Comparison of ENCODE assay signal across 27 cellular contexts in the genomic region with DNA sequence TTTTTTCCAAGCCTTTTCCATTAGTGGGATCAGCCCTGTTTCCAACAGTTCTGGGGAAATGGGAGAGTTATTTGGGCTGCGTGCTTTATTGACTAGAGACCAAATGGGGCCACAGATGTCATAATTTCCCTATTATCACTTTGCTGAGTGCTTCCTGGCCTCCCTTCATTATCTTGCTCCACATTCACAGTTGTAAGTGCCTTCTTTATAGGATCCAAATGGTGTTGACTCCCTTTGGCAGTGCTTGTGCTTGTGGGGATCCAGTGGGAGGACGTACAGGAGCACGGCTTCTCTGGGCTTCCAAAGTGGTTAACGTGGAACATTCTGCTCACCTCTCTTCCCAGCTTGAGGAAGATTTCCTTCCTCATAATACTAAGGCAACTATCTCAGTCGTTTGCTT.
DNase-seq lines count a peak whose midpoint lies in the region; ATAC-seq, FAIRE-seq and TF ChIP-seq lines count a peak whose summit lies in the region.
"Had no signal": no experiment of that assay in that cellular context is flagged by ENCODE, and none has a peak within 500 bp of the region (broad histone marks: within the 10 kb centered on the region; RNA-seq: fewer than 3 reads in every experiment).

No MANE protein-coding gene starts in this region.

- H3K27ac ChIP-seq in heart right ventricle = no peak overlapping the region
- H3K27ac ChIP-seq: C4-2B, HL-60, RWPE1, SK-N-MC had no signal

- H3K4me1 ChIP-seq in heart right ventricle = no peaks in the 10 kb centered on the region
- H3K4me1 ChIP-seq: Caco-2 had no signal

- peak overlapping the region; percentile 36 to 51 (median 42) for H3K27ac Mint-ChIP-seq in nephron
- H3K27ac Mint-ChIP-seq: B cell; CD8-positive, alpha-beta T cell had no signal

- no peak for DNase-seq in heart right ventricle
- no peak for DNase-seq in left cardiac atrium
- peak; percentile 67 for DNase-seq in NCI-H1092 treated with DMSO at 0.1 percent for 48 hours (lab: John Stamatoyannopoulos, UW)
- no peak for DNase-seq in frontal cortex (ENCODE audit: low spot score in 2 of 2)
- DNase-seq in A172 (ENCODE audit: low spot score) = no peak
- DNase-seq: Caco-2; CD8-positive, alpha-beta T cell; DMS79; EL; GDM1; Kasumi-1; MV-4-11; NCI-H1694 treated with DMSO at 0.1 percent for 48 hours; NCI-H2171; NCI-H524; NCI-H748 treated with DMSO at 0.1 percent for 48 hours; SIG-M5 had no signal

- H3K27me3 ChIP-seq in heart right ventricle = peaks cover 0 to 16% (median 7%) of the 10 kb centered on the region in 7 donors

- WGBS in heart right ventricle, 2 donors = 38 to 50% methylated on average over 5 of the region's 5 CpGs

- no peak overlapping the region for H3K4me3 Mint-ChIP-seq in nephron
- H3K4me3 Mint-ChIP-seq: B cell; CD8-positive, alpha-beta T cell had no signal

- no peak for FAIRE-seq in frontal cortex (lab: Jason Lieb, UNC)
- FAIRE-seq: GM12878, H54, HepG2 had no signal

- ATAC-seq in heart right ventricle = peak in 5 of 8 donors; percentile 14 to 61 (median 28)
- ATAC-seq in left cardiac atrium = no peak
- ATAC-seq in GM18520 (IDR thresholded peaks at IDR 0.05; ENCODE audit: unreplicated experiment) = no peak
- ATAC-seq: CD8-positive, alpha-beta T cell; GM12878; HepG2 had no signal

- no peaks in the 10 kb centered on the region for H3K36me3 ChIP-seq in heart right ventricle

- H3K4me3 ChIP-seq in heart right ventricle = no peak overlapping the region
- H3K4me3 ChIP-seq: GM12878, SK-N-MC had no signal

- intact Hi-C loops in heart right ventricle (cut with DNase I) = no loop called here
- intact Hi-C loops in left cardiac atrium (cut with DNase I) = no loop called here

- no peaks in the 10 kb centered on the region for H3K27me3 Mint-ChIP-seq in nephron (ENCODE audit: low read depth)

- peaks cover 8% of the 10 kb centered on the region for H3K4me1 Mint-ChIP-seq in nephron
- H3K4me1 Mint-ChIP-seq: B cell had no signal

- no peaks in the 10 kb centered on the region for H3K36me3 Mint-ChIP-seq in nephron (ENCODE audit: low read depth)
- H3K36me3 Mint-ChIP-seq: CD8-positive, alpha-beta T cell had no signal

- no peaks in the 10 kb centered on the region for H3K9me3 Mint-ChIP-seq in nephron
- H3K9me3 Mint-ChIP-seq: CD8-positive, alpha-beta T cell had no signal

- no peaks in the 10 kb centered on the region for H3K9me3 ChIP-seq in heart right ventricle
- H3K9me3 ChIP-seq: Caco-2 had no signal

- no peak for TF ChIP-seq CTCF in heart right ventricle (IDR thresholded peaks at IDR 0.05)
- no peak for TF ChIP-seq CTCF in nephron (IDR thresholded peaks at IDR 0.05; ENCODE audit: unreplicated experiment in 3 of 3)

Comparison
In these comparisons a context has a peak if more than half of its experiments do, and no peak if none do; other contexts are left out.
1. ATAC-seq: peak in heart right ventricle (5 of 8); none in left cardiac atrium (0 of 2) and GM18520 (single experiment).